18 cellular contexts compared by ENCODE assay signal in genomic region chr9:132828201-132828770, GRCh38. TPM values are rescaled to one million over a fixed set of nuclear protein-coding genes. Genes with fewer than 3 reads are reported as not detected.
A peak's percentile ranks its signal among the peaks of the same experiment; 100 is the strongest.
DNase-seq lines count a peak whose midpoint lies in the region; ATAC-seq, FAIRE-seq and TF ChIP-seq lines count a peak whose summit lies in the region.
"Had no signal": no experiment of that assay in that cellular context is flagged by ENCODE, and none has a peak within 500 bp of the region (broad histone marks: within the 10 kb centered on the region; RNA-seq: fewer than 3 reads in every experiment).

No MANE protein-coding gene starts in this region.

- CTCF ChIA-PET in GM10248 (lab: Yijun Ruan, JAX) = interaction anchor here (1.8 kb wide), 1 partner anchor 73 kb away, joined by 6 read pairs; no protein-coding TSS in a partner anchor

- no peaks in the 10 kb centered on the region for H3F3A ChIP-seq in Loucy (ENCODE audit: low read depth)

- 84 to 89% methylated on average over 16 of the region's 16 CpGs for WGBS in sigmoid colon, 2 donors

- no peak for FAIRE-seq in GM19239 (lab: Jason Lieb, UNC)
- FAIRE-seq: D721Med, G401.6, GM12892, H1 had no signal

- H2AFZ ChIP-seq in Loucy (ENCODE audit: low read length) = peak overlapping the region; percentile 20; the same call in 1 of the 2 replicates

- TF ChIP-seq CTCF in Loucy (conservative IDR thresholded peaks at IDR 0.05; ENCODE audit: low read length) (no peak), sigmoid colon (IDR thresholded peaks at IDR 0.05) (no peak), GM10248 (IDR thresholded peaks at IDR 0.05; ENCODE audit: control extremely low read depth, extremely low read depth, low read depth, missing control alignments) (no peak)

- POLR2A ChIA-PET in GM10248 (lab: Yijun Ruan, JAX) = no interaction called here

- H3K36me3 ChIP-seq in BLaER1 (no peaks in the 10 kb centered on the region), Loucy (ENCODE audit: insufficient read depth, low read length) (no peaks in the 10 kb centered on the region), sigmoid colon (no peaks in the 10 kb centered on the region)
- H3K36me3 ChIP-seq: HAP-1 had no signal

- H3K4me1 ChIP-seq in BLaER1 (peaks cover 39% of the 10 kb centered on the region), Loucy (ENCODE audit: insufficient read depth, low read length, poor library complexity, severe bottlenecking) (peaks cover 9% of the 10 kb centered on the region), sigmoid colon (no peaks in the 10 kb centered on the region)
- H3K4me1 ChIP-seq: HAP-1 had no signal

- H3K79me2 ChIP-seq in Loucy (ENCODE audit: insufficient read depth, low read length) = no peaks in the 10 kb centered on the region

- peak overlapping the region; percentile 51; the same call in 1 of the 2 replicates for H3K4me3 ChIP-seq in BLaER1
- H3K4me3 ChIP-seq in Loucy (ENCODE audit: low read length, poor library complexity, severe bottlenecking) = no peak overlapping the region
- H3K4me3 ChIP-seq in sigmoid colon = no peak overlapping the region
- H3K4me3 ChIP-seq: HAP-1 had no signal

- TF ChIP-seq POLR2A in sigmoid colon (IDR thresholded peaks at IDR 0.05) = no peak

- no peaks in the 10 kb centered on the region for H3K9me2 ChIP-seq in Loucy (replicated peaks; ENCODE audit: low read depth, low read length)

- no peak for TF ChIP-seq EP300 in sigmoid colon (IDR thresholded peaks at IDR 0.05)

- DNase-seq in foreskin melanocyte (peak; percentile 15), sigmoid colon (peak; percentile 30), GM19239 (ENCODE audit: insufficient read length, low spot score) (no peak), GM10248 (ENCODE audit: extremely low spot score) (no peak)
- DNase-seq: CD8-positive, alpha-beta T cell; COR-L47; DMS153; DMS79 treated with DMSO at 0.1 percent for 48 hours; EL; IMR-90 had no signal

- H3K9ac ChIP-seq in BLaER1 = peak overlapping the region; percentile 60; the same call in 1 of the 2 replicates
- no peak overlapping the region for H3K9ac ChIP-seq in Loucy (ENCODE audit: low read depth, low read length, poor library complexity, severe bottlenecking)

- H3K9me3 ChIP-seq in BLaER1 (no peaks in the 10 kb centered on the region), Loucy (ENCODE audit: insufficient read depth, low read depth, low read length) (no peaks in the 10 kb centered on the region), sigmoid colon (no peaks in the 10 kb centered on the region)
- H3K9me3 ChIP-seq: HAP-1 had no signal

- H4K20me1 ChIP-seq in BLaER1 (no peaks in the 10 kb centered on the region), Loucy (ENCODE audit: insufficient read depth, low read length, poor library complexity, severe bottlenecking) (no peaks in the 10 kb centered on the region)

- intact Hi-C loops in sigmoid colon (cut with DNase I) = no loop called here

- no peaks in the 10 kb centered on the region for H3K27me3 ChIP-seq in BLaER1
- H3K27me3 ChIP-seq in Loucy (ENCODE audit: insufficient read depth, low read length, poor library complexity, severe bottlenecking) = no peaks in the 10 kb centered on the region
- H3K27me3 ChIP-seq in sigmoid colon = peaks cover 0 to 4% (median 0%) of the 10 kb centered on the region in 3 donors

- H3K27ac ChIP-seq in BLaER1 = peak overlapping the region; percentile 51
- H3K27ac ChIP-seq in sigmoid colon = no peak overlapping the region

- peak overlapping the region; percentile 96 for H3K4me2 ChIP-seq in BLaER1
- H3K4me2 ChIP-seq in Loucy (ENCODE audit: low read depth, low read length, poor library complexity, severe bottlenecking) = no peak overlapping the region

- ATAC-seq in HG03280 (IDR thresholded peaks at IDR 0.05; ENCODE audit: unreplicated experiment) = no peak
- ATAC-seq: CD8-positive, alpha-beta T cell had no signal

RNA-seq across cellular contexts. Expression of gene AK8, which starts 49.8 kb away (rescaled TPM):
- total RNA-seq in sigmoid colon = 1 to 10 TPM in 1 of 4 donors, under 1 TPM in 2, not detected in 1; 0.36 to 1.2 (median 0.81) TPM
- under 1 TPM in 1 of 3 donors, not detected in 2; 0.25 TPM for polyA plus RNA-seq in sigmoid colon
- total RNA-seq: CD8-positive, alpha-beta T cell had no signal

RNA-seq across cellular contexts. Expression of gene SPACA9, which starts 50.4 kb away (rescaled TPM):
- total RNA-seq in sigmoid colon = 10 to 100 TPM in 3 of 4 donors, 1 to 10 TPM in 1; 4.3 to 14.0 (median 11.7) TPM
- polyA plus RNA-seq in sigmoid colon = 1 to 10 TPM in 2 of 3 donors, under 1 TPM in 1; 0.69 to 2.1 (median 1.2) TPM

Comparison
In these comparisons a context has a peak if more than half of its experiments do, and no peak if none do; other contexts are left out.
1. DNase-seq: peak in foreskin melanocyte (single experiment) and sigmoid colon (single experiment); none in GM19239 (single experiment) and GM10248 (single experiment).